In genomic region chr5:146446861-146447733, GRCh38 we compare ENCODE assay signal across 1 cellular context.
A peak's percentile ranks its signal among the peaks of the same experiment; 100 is the strongest.
TF ChIP-seq lines count a peak whose summit lies in the region.

Gene TCERG1, plus strand, starts transcription at chr5:146447333. Its CDS starts 17 bp downstream, at chr5:146447350.

TF ChIP-seq in K562, 482 proteins besides CTCF, POLR2A, EP300 and RAD21 (continued from another document and continues in another):
- TF ChIP-seq ZBTB7A (IDR thresholded peaks at IDR 0.05; ENCODE audit: borderline replicate concordance, control insufficient read depth, low read depth, low read length), result no peak
- peak; percentile 43; the same call in 1 of the 2 replicates for TF ChIP-seq TEAD2 (tag; IDR thresholded peaks at IDR 0.05)
- peak; percentile 85 for TF ChIP-seq CBX1 (IDR thresholded peaks at IDR 0.05; ENCODE audit: low read depth)
- TF ChIP-seq SP2 (IDR thresholded peaks at IDR 0.05; ENCODE audit: extremely low read depth, low read depth, low read length, poor library complexity, severe bottlenecking), result peak; percentile 93
- peak; percentile 91 for TF ChIP-seq ZNF263 (CRISPR knock-in tag; IDR thresholded peaks at IDR 0.05; ENCODE audit: borderline replicate concordance)
- TF ChIP-seq MTA1 (IDR thresholded peaks at IDR 0.05; ENCODE audit: borderline replicate concordance), result no peak
- peak; percentile 35; the same call in 1 of the 2 replicates for TF ChIP-seq STAG1 (CRISPR knock-in tag; IDR thresholded peaks at IDR 0.05; ENCODE audit: borderline replicate concordance)
- no peak; the same call in 1 of the 2 replicates for TF ChIP-seq ATF3 (IDR thresholded peaks at IDR 0.05)
- TF ChIP-seq ATF3 (CRISPR knock-in tag; conservative IDR thresholded peaks at IDR 0.05), result peak; percentile 51; the same call in 1 of the 2 replicates
- no peak for TF ChIP-seq SAFB2 (IDR thresholded peaks at IDR 0.05; ENCODE audit: borderline replicate concordance, low read depth, low read length, severe bottlenecking)
- peak; percentile 98 for TF ChIP-seq ZBTB33 (CRISPR knock-in tag; IDR thresholded peaks at IDR 0.05)
- TF ChIP-seq ARNT (IDR thresholded peaks at IDR 0.05), result peak; percentile 56 to 59
- no peak for TF ChIP-seq PATZ1 (CRISPR knock-in tag; IDR thresholded peaks at IDR 0.05; ENCODE audit: borderline replicate concordance)
- TF ChIP-seq SAP30 (IDR thresholded peaks at IDR 0.05; ENCODE audit: borderline replicate concordance, insufficient read depth, low read depth, low read length, poor library complexity, severe bottlenecking), result peak; percentile 46
- no peak for TF ChIP-seq ILK (tag; IDR thresholded peaks at IDR 0.05; ENCODE audit: borderline replicate concordance, low read depth)
- TF ChIP-seq CREM (IDR thresholded peaks at IDR 0.05; ENCODE audit: low read depth), result peak; percentile 58; the same call in 1 of the 2 replicates
- peak in 1 of 2 experiments; percentile 57; a peak in 2 of 4 replicates for TF ChIP-seq TBL1XR1 (IDR thresholded peaks at IDR 0.05; ENCODE audit: low read length in 2 of 2)
- TF ChIP-seq ZNF512 (tag; IDR thresholded peaks at IDR 0.05), result no peak
- peak; percentile 97 for TF ChIP-seq ZNF583 (CRISPR knock-in tag; IDR thresholded peaks at IDR 0.05)
- TF ChIP-seq ZNF140 (CRISPR knock-in tag; IDR thresholded peaks at IDR 0.05), result no peak
- TF ChIP-seq TAF1 (IDR thresholded peaks at IDR 0.05; ENCODE audit: control insufficient read depth, extremely low read depth, insufficient read depth, low read length, severe bottlenecking), result peak; percentile 87
- TF ChIP-seq ERF (CRISPR knock-in tag; IDR thresholded peaks at IDR 0.05), result peak; percentile 72; the same call in 1 of the 2 replicates
- no peak for TF ChIP-seq DEAF1 (CRISPR knock-in tag; IDR thresholded peaks at IDR 0.05)
- peak; percentile 64; the same call in 1 of the 2 replicates for TF ChIP-seq CLOCK (CRISPR knock-in tag; IDR thresholded peaks at IDR 0.05; ENCODE audit: borderline replicate concordance)
- TF ChIP-seq ESRRB (CRISPR knock-in tag; IDR thresholded peaks at IDR 0.05; ENCODE audit: borderline replicate concordance), result no peak
- TF ChIP-seq NCOR1 (IDR thresholded peaks at IDR 0.05), result no peak
- no peak for TF ChIP-seq HMBOX1 (IDR thresholded peaks at IDR 0.05)
- peak; percentile 98 for TF ChIP-seq ARID3A (IDR thresholded peaks at IDR 0.05; ENCODE audit: borderline replicate concordance, low read depth, low read length)
- TF ChIP-seq MAZ (CRISPR knock-in tag; conservative IDR thresholded peaks at IDR 0.05 in 1 of 2, IDR thresholded peaks at IDR 0.05 in 1 of 2), result peak; percentile 51 to 63
- TF ChIP-seq TGIF2 (CRISPR knock-in tag; IDR thresholded peaks at IDR 0.05), result peak; percentile 80
- TF ChIP-seq ZNF639 (CRISPR knock-in tag; conservative IDR thresholded peaks at IDR 0.05 in 1 of 2, IDR thresholded peaks at IDR 0.05 in 1 of 2), result peak in 1 of 2 experiments; percentile 94; a peak in 2 of 4 replicates
- TF ChIP-seq SMARCE1 (IDR thresholded peaks at IDR 0.05), result no peak
- TF ChIP-seq ZNF232 (CRISPR knock-in tag; IDR thresholded peaks at IDR 0.05), result peak; percentile 88
- no peak for TF ChIP-seq NR2F6 (CRISPR knock-in tag; IDR thresholded peaks at IDR 0.05)
- TF ChIP-seq BRF2 (IDR thresholded peaks at IDR 0.05; ENCODE audit: borderline replicate concordance, insufficient read depth, insufficient read length), result no peak
- TF ChIP-seq ZNF77 (CRISPR knock-in tag; IDR thresholded peaks at IDR 0.05), result no peak
- TF ChIP-seq BCOR (IDR thresholded peaks at IDR 0.05), result no peak
- TF ChIP-seq MBD2 (IDR thresholded peaks at IDR 0.05; ENCODE audit: borderline replicate concordance, low read depth), result peak; percentile 99
- TF ChIP-seq ZNF41 (CRISPR knock-in tag; conservative IDR thresholded peaks at IDR 0.05), result peak; percentile 89
- no peak for TF ChIP-seq PRPF4 (IDR thresholded peaks at IDR 0.05; ENCODE audit: insufficient read depth, low read depth, low read length, poor library complexity, severe bottlenecking)
- TF ChIP-seq ZBED1 (IDR thresholded peaks at IDR 0.05), result no peak
- peak; percentile 29 for TF ChIP-seq PCBP1 (IDR thresholded peaks at IDR 0.05; ENCODE audit: low read depth, low read length, poor library complexity, severe bottlenecking)
- no peak for TF ChIP-seq WHSC1 (IDR thresholded peaks at IDR 0.05; ENCODE audit: low read length)
